In genomic region chr10:3126249-3126648, GRCh38 we compare ENCODE assay signal across 1 cellular context.
TF ChIP-seq lines count a peak whose summit lies in the region.

No MANE protein-coding gene starts in this region.

TF ChIP-seq in WTC11, 78 proteins besides CTCF, POLR2A, EP300 and RAD21 (continued from another document):
- TF ChIP-seq, protein P1, sequence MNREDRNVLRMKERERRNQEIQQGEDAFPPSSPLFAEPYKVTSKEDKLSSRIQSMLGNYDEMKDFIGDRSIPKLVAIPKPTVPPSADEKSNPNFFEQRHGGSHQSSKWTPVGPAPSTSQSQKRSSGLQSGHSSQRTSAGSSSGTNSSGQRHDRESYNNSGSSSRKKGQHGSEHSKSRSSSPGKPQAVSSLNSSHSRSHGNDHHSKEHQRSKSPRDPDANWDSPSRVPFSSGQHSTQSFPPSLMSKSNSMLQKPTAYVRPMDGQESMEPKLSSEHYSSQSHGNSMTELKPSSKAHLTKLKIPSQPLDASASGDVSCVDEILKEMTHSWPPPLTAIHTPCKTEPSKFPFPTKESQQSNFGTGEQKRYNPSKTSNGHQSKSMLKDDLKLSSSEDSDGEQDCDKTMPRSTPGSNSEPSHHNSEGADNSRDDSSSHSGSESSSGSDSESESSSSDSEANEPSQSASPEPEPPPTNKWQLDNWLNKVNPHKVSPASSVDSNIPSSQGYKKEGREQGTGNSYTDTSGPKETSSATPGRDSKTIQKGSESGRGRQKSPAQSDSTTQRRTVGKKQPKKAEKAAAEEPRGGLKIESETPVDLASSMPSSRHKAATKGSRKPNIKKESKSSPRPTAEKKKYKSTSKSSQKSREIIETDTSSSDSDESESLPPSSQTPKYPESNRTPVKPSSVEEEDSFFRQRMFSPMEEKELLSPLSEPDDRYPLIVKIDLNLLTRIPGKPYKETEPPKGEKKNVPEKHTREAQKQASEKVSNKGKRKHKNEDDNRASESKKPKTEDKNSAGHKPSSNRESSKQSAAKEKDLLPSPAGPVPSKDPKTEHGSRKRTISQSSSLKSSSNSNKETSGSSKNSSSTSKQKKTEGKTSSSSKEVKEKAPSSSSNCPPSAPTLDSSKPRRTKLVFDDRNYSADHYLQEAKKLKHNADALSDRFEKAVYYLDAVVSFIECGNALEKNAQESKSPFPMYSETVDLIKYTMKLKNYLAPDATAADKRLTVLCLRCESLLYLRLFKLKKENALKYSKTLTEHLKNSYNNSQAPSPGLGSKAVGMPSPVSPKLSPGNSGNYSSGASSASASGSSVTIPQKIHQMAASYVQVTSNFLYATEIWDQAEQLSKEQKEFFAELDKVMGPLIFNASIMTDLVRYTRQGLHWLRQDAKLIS (CRISPR knock-in tag; IDR thresholded peaks at IDR 0.05; ENCODE audit: borderline replicate concordance), result no peak
- TF ChIP-seq ETV6 (CRISPR knock-in tag; IDR thresholded peaks at IDR 0.05) (no peak), STAT6 (CRISPR knock-in tag; conservative IDR thresholded peaks at IDR 0.05; ENCODE audit: low read depth) (no peak), ARID4B (CRISPR knock-in tag; IDR thresholded peaks at IDR 0.05; ENCODE audit: borderline replicate concordance) (no peak), ZNF396 (CRISPR knock-in tag; IDR thresholded peaks at IDR 0.05; ENCODE audit: borderline replicate concordance) (no peak), NR2C2 (CRISPR knock-in tag; IDR thresholded peaks at IDR 0.05) (no peak), NR3C1 (CRISPR knock-in tag; conservative IDR thresholded peaks at IDR 0.05; ENCODE audit: low read depth) (no peak), ELF4 (CRISPR knock-in tag; IDR thresholded peaks at IDR 0.05; ENCODE audit: low read depth) (no peak), ATF3 (CRISPR knock-in tag; conservative IDR thresholded peaks at IDR 0.05) (no peak), MAX (CRISPR knock-in tag; IDR thresholded peaks at IDR 0.05) (no peak)
- TF ChIP-seq, protein P2, sequence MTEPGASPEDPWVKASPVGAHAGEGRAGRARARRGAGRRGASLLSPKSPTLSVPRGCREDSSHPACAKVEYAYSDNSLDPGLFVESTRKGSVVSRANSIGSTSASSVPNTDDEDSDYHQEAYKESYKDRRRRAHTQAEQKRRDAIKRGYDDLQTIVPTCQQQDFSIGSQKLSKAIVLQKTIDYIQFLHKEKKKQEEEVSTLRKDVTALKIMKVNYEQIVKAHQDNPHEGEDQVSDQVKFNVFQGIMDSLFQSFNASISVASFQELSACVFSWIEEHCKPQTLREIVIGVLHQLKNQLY (CRISPR knock-in tag; IDR thresholded peaks at IDR 0.05), result no peak
